ENCODE assay signal across 8 cellular contexts in the genomic region with DNA sequence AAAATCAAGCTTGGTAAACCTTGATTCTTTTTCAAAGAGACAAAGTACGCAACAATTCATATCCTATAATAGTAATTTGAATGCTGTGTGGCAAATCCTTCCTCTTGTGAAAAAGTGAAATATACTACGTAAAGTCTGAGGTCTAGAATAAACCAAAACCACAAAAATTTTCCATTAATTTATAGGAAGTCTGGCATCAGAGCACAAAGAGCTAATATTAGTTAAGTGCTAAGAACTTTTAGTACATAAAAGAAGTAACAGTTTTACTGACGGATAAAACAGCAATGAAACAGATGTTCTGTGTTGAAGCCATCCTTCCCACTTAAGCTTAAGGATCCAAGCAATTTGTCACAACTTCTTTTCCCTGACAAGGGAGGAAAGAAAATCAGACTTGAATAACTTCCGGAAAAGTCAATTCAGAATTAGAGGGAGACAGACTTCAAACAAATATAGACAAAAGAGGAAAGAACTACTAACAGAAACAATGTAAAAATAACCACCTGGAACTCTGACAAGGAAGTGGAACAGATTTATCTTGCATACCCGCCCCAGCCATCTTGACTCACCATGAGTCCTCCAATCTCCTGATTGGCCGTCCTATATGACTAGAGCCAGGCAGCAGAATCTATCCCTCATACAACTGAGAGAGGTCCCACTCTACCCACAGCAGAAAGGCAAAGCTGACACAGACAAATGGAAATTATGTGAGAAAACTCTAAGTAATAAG. TPM values are rescaled to one million over a fixed set of nuclear protein-coding genes. Genes with fewer than 3 reads are reported as not detected.
DNase-seq lines count a peak whose midpoint lies in the region; ATAC-seq, FAIRE-seq and TF ChIP-seq lines count a peak whose summit lies in the region.

No MANE protein-coding gene starts in this region.

- H3K4me3 ChIP-seq in K562: no peak overlapping the region

- FAIRE-seq in K562 (lab: Jason Lieb, UNC): no peak

- H3K27me3 Mint-ChIP-seq in Calu3 (ENCODE audit: unreplicated experiment) (no peaks in the 10 kb centered on the region), nephron (ENCODE audit: low read depth) (no peaks in the 10 kb centered on the region)

- no TSS peak for BruUV-seq in Calu3 (replicated peaks; lab: Mats Ljungman, UMichigan)
- BruUV-seq in K562 (replicated peaks; lab: Mats Ljungman, UMichigan): no TSS peak

- H3K9ac ChIP-seq in K562 (ENCODE audit: insufficient read depth in 1 of 2, low read depth in 2 of 2, low read length in 2 of 2): no peak overlapping the region

- H3K4me1 Mint-ChIP-seq in Calu3 (ENCODE audit: low read depth, unreplicated experiment): peaks cover 64% of the 10 kb centered on the region
- H3K4me1 Mint-ChIP-seq in nephron: peaks cover 17% of the 10 kb centered on the region

- WGBS in K562 (ENCODE audit: insufficient coverage, low coverage, missing lambda C conversion rate): 82% methylated on average over 6 of the region's 6 CpGs

- TF ChIP-seq EP300 in K562 (IDR thresholded peaks at IDR 0.05; ENCODE audit: low read length): no peak

- H3K9me3 Mint-ChIP-seq in Calu3 (ENCODE audit: low read depth, unreplicated experiment): no peaks in the 10 kb centered on the region
- H3K9me3 Mint-ChIP-seq in nephron: no peaks in the 10 kb centered on the region

- H3K27ac ChIP-seq in K562 (ENCODE audit: extremely low read depth, low read depth, low read length): no peak overlapping the region

- H3K27ac Mint-ChIP-seq in Calu3 (ENCODE audit: unreplicated experiment): peak overlapping the region; percentile 60
- H3K27ac Mint-ChIP-seq in nephron: peak overlapping the region; percentile 25 to 47 (median 29)

- no peak for TF ChIP-seq CTCF in Calu3 (IDR thresholded peaks at IDR 0.05; ENCODE audit: unreplicated experiment)
- TF ChIP-seq CTCF in K562 (IDR thresholded peaks at IDR 0.05 in 2 of 3, conservative IDR thresholded peaks at IDR 0.05 in 1 of 3; ENCODE audit: insufficient read depth in 2 of 3, low read depth in 1 of 3, low read length in 3 of 3): no peak
- TF ChIP-seq CTCF in nephron (IDR thresholded peaks at IDR 0.05; ENCODE audit: unreplicated experiment in 3 of 3): no peak

- no peak overlapping the region for H2AFZ ChIP-seq in K562 (ENCODE audit: low read depth, low read length)

- DNase-seq in Calu3 (peak; percentile 49), K562 (ENCODE audit: extremely low read depth in 1 of 4, low spot score in 3 of 4) (peak; percentile 41 to 60 (median 56)), COR-L47 (lab: John Stamatoyannopoulos, UW) (no peak), retina (no peak)

- no peak for TF ChIP-seq RAD21 in K562 (CRISPR knock-in tag; conservative IDR thresholded peaks at IDR 0.05 in 1 of 2, IDR thresholded peaks at IDR 0.05 in 1 of 2)

- in situ Hi-C loops in K562 (cut with MboI): no loop called here

- peaks cover 97% of the 10 kb centered on the region for H3K36me3 ChIP-seq in K562 (ENCODE audit: control insufficient read depth, insufficient read depth, low read length)

- no peaks in the 10 kb centered on the region for H3K27me3 ChIP-seq in K562 (ENCODE audit: control insufficient read depth in 2 of 2, insufficient read depth in 2 of 2, low read length in 2 of 2)

- H3K4me3 Mint-ChIP-seq in Calu3 (ENCODE audit: low read depth, unreplicated experiment): no peak overlapping the region
- no peak overlapping the region for H3K4me3 Mint-ChIP-seq in nephron

- no peaks in the 10 kb centered on the region for H3K9me3 ChIP-seq in K562 (replicated peaks; ENCODE audit: control insufficient read depth, insufficient read depth, low read depth, low read length)

- H3K79me2 ChIP-seq in K562 (ENCODE audit: control insufficient read depth, insufficient read depth, low read length): peaks cover 73% of the 10 kb centered on the region

- H3K4me1 ChIP-seq in K562 (replicated peaks in 1 of 2; ENCODE audit: control insufficient read depth in 2 of 2, insufficient read depth in 2 of 2, low read length in 2 of 2): no peaks in the 10 kb centered on the region; a peak in 1 of 5 replicates

- H3K36me3 Mint-ChIP-seq in Calu3 (ENCODE audit: insufficient read depth, unreplicated experiment) (peaks cover 35% of the 10 kb centered on the region), nephron (ENCODE audit: low read depth) (peaks cover 70% of the 10 kb centered on the region)

- H3K4me2 ChIP-seq in K562 (ENCODE audit: insufficient read depth, low read length): no peak overlapping the region

- no peak for TF ChIP-seq POLR2A in K562 (conservative IDR thresholded peaks at IDR 0.05)

- POLR2A ChIA-PET in K562 (lab: Yijun Ruan, JAX): interaction anchor here (1.2 to 1.6 kb wide), 2 partner anchors 15 to 25 kb away, joined by 3 to 4 read pairs; no protein-coding TSS in a partner anchor

- peaks cover 7% of the 10 kb centered on the region for H4K20me1 ChIP-seq in K562 (replicated peaks; ENCODE audit: control insufficient read depth, insufficient read depth, low read length)

- intact Hi-C loops in Calu3 (cut with micrococcal nuclease; ENCODE audit: unreplicated experiment): no loop called here
- intact Hi-C loops in K562 (cut with micrococcal nuclease): no loop called here

- no peaks in the 10 kb centered on the region for H3K9me1 ChIP-seq in K562 (ENCODE audit: control insufficient read depth, insufficient read depth, low read length)

- ATAC-seq in HG03354 (IDR thresholded peaks at IDR 0.05; ENCODE audit: poor library complexity, severe bottlenecking, unreplicated experiment) (peak; percentile 52), K562 (peak; percentile 52; the same call in 2 of the 3 replicates), GM21529 (IDR thresholded peaks at IDR 0.05; ENCODE audit: unreplicated experiment) (no peak), HG03469 (IDR thresholded peaks at IDR 0.05; ENCODE audit: unreplicated experiment) (no peak)

- CTCF ChIA-PET in Calu3 (lab: Charles Lee): interaction anchor here (0.6 kb wide), 1 partner anchor 138 kb away, joined by 3 read pairs; no protein-coding TSS in a partner anchor
- CTCF ChIA-PET in K562 (lab: Yijun Ruan, JAX; ENCODE audit: low intra/inter-chr PET ratio): no interaction called here

TF ChIP-seq in K562, 482 proteins besides CTCF, POLR2A, EP300 and RAD21 (continues in another document):
- no peak for TF ChIP-seq NR4A1 (CRISPR knock-in tag; IDR thresholded peaks at IDR 0.05)
- no peak for TF ChIP-seq NR4A1 (tag; IDR thresholded peaks at IDR 0.05)
- TF ChIP-seq RBM34 (IDR thresholded peaks at IDR 0.05; ENCODE audit: borderline replicate concordance, insufficient read depth, low read length): no peak
- peak; percentile 8; the same call in 1 of the 2 replicates for TF ChIP-seq CBFA2T3 (IDR thresholded peaks at IDR 0.05)
- TF ChIP-seq ZFP1 (CRISPR knock-in tag; IDR thresholded peaks at IDR 0.05): no peak
- no peak for TF ChIP-seq ZNF384 (IDR thresholded peaks at IDR 0.05; ENCODE audit: low read depth, low read length)

RNA-seq across cellular contexts. Expression of gene RHEB, which starts 34.5 kb away (rescaled TPM):
- total RNA-seq in Calu3 (2022) (123 and 126 TPM in 2 replicates), K562 (2014; rRNA removed) (122 and 126 TPM in 2 replicates), K562 (2014; rRNA removed; fragmentation: Illumina TruSeq; extraction: Trizol) (213 and 243 TPM in 2 replicates), K562 (2015; rRNA removed; fragmentation: Illumina TruSeq; extraction: Trizol) (168 and 182 TPM in 2 replicates), K562 (2021) (156 and 162 TPM in 2 replicates)
- total RNA-seq in K562 (2011; cell fraction: chromatin; rRNA removed; ENCODE audit: low replicate concordance): 35.9 and 119 TPM in 2 replicates
- 22.3 and 24.1 TPM in 2 replicates for total RNA-seq in K562 (2011; cell fraction: nucleolus; rRNA removed)
- 69.2 and 108 TPM in 2 replicates for total RNA-seq in K562 (2011; cell fraction: nucleoplasm; rRNA removed)
- polyA plus RNA-seq in K562 (2011; rRNA removed) (139 and 249 TPM in 2 replicates), K562 (2014; fragmentation: Illumina TruSeq; extraction: Trizol) (152 and 189 TPM in 2 replicates), K562 (2014; fragmentation: Nextera tagmentation; extraction: Ambion mirVana) (10 to 100 TPM; 28.5 to 35.3 TPM), K562 (2014; rRNA removed) (205 and 230 TPM in 2 replicates)
- polyA plus RNA-seq in K562 (2011; cell fraction: cytosol; rRNA removed): 56.0 and 60.3 TPM in 2 replicates
- polyA plus RNA-seq in K562 (2011; cell fraction: nucleus; rRNA removed): 30.6 and 47.5 TPM in 2 replicates
- 144 and 166 TPM in 2 replicates for polyA plus RNA-seq in K562 (2012)
- polyA minus RNA-seq in K562 (2011; rRNA and poly(A)+ RNA removed): 73.7 and 78.8 TPM in 2 replicates
- 30.4 and 62.8 TPM in 2 replicates for polyA minus RNA-seq in K562 (2011; cell fraction: cytosol; rRNA and poly(A)+ RNA removed)
- 19.4 and 22.0 TPM in 2 replicates for polyA minus RNA-seq in K562 (2011; cell fraction: nucleus; rRNA and poly(A)+ RNA removed)

RNA-seq across cellular contexts. Expression of gene CRYGN, which starts 45.2 kb away (rescaled TPM):
- total RNA-seq in Calu3 (2022) (not detected in 2 replicates), K562 (2014; rRNA removed) (not detected in 2 replicates), K562 (2014; rRNA removed; fragmentation: Illumina TruSeq; extraction: Trizol) (not detected in 2 replicates), K562 (2015; rRNA removed; fragmentation: Illumina TruSeq; extraction: Trizol) (not detected in 2 replicates), K562 (2021) (not detected in 2 replicates)
- total RNA-seq in K562 (2011; cell fraction: chromatin; rRNA removed; ENCODE audit: low replicate concordance): 0.19 and 0.23 TPM in 2 replicates
- not detected in 2 replicates for total RNA-seq in K562 (2011; cell fraction: nucleolus; rRNA removed)
- not detected in 2 replicates for total RNA-seq in K562 (2011; cell fraction: nucleoplasm; rRNA removed)
- polyA plus RNA-seq in K562 (2011; rRNA removed) (not detected in 2 replicates), K562 (2014; fragmentation: Illumina TruSeq; extraction: Trizol) (not detected in 2 replicates), K562 (2014; fragmentation: Nextera tagmentation; extraction: Ambion mirVana) (not detected), K562 (2014; rRNA removed) (not detected in 2 replicates)
- not detected in 2 replicates for polyA plus RNA-seq in K562 (2011; cell fraction: cytosol; rRNA removed)
- polyA plus RNA-seq in K562 (2011; cell fraction: nucleus; rRNA removed): 0.09 TPM in 1 of 2 replicates, not detected in the other
- not detected in 2 replicates for polyA plus RNA-seq in K562 (2012)
- polyA minus RNA-seq in K562 (2011; rRNA and poly(A)+ RNA removed): not detected in 2 replicates
- polyA minus RNA-seq in K562 (2011; cell fraction: cytosol; rRNA and poly(A)+ RNA removed): not detected in 2 replicates
- polyA minus RNA-seq in K562 (2011; cell fraction: nucleus; rRNA and poly(A)+ RNA removed): not detected in 2 replicates

Comparison
In these comparisons a context has a peak if more than half of its experiments do, and no peak if none do; other contexts are left out.
1. DNase-seq: peak in Calu3 (single experiment) and K562 (4 of 4); none in COR-L47 (single experiment) and retina (single experiment).
2. ATAC-seq: peak in HG03354 (single experiment) and K562 (single experiment); none in GM21529 (single experiment) and HG03469 (single experiment).